17 cellular contexts compared by ENCODE assay signal in the genomic region with DNA sequence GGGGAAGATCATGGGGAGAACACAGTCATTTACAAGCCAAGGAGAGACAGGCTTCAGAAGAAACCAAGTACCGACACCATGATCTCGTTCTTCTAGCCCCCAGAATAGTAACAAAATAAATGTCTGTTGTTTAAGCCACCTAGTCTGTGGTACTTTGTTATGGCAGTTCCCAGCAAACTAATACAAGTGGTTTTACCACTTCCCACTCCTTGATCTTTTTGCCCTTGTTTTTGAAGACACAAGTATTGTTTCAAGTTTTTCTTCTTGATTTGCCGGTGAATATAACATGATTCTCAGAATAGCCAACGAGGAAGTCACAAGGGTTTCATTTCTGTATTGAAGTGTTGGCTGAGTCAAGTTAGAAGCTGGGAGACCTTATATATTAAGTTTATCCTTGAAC.
DNase-seq lines count a peak whose midpoint lies in the region; ATAC-seq, FAIRE-seq and TF ChIP-seq lines count a peak whose summit lies in the region.
"Had no signal": no experiment of that assay in that cellular context is flagged by ENCODE, and none has a peak within 500 bp of the region (broad histone marks: within the 10 kb centered on the region; RNA-seq: fewer than 3 reads in every experiment).

No MANE protein-coding gene starts in this region.

- FAIRE-seq in GM12891 (lab: Jason Lieb, UNC): peak; percentile 89

- no peak for TF ChIP-seq POLR2A in GM12891 (IDR thresholded peaks at IDR 0.05; ENCODE audit: low read depth, low read length)

- peak; percentile 66 for ATAC-seq in GM21360 (IDR thresholded peaks at IDR 0.05; ENCODE audit: unreplicated experiment)
- ATAC-seq in HG02884 (IDR thresholded peaks at IDR 0.05; ENCODE audit: unreplicated experiment): peak; percentile 62
- peak; percentile 42 for ATAC-seq in HG03575 (IDR thresholded peaks at IDR 0.05; ENCODE audit: extremely low read depth, insufficient number of reproducible peaks, low FRiP score, unreplicated experiment)
- ATAC-seq: left lobe of liver, right cardiac atrium, SK-N-SH treated with all-trans-retinoic acid at 6 μM for 48 hours, WTC11 had no signal

- DNase-seq in GM12891 (ENCODE audit: insufficient read length, low spot score): no peak
- DNase-seq in NCI-H748 (lab: John Stamatoyannopoulos, UW; ENCODE audit: unreplicated experiment): no peak
- DNase-seq in activated T-cell treated with anti-CD3 and anti-CD28 coated beads, Interleukin-2, amount 50 U/mL, for 48 hours: no peak
- DNase-seq in GM03348 (ENCODE audit: low spot score): no peak
- DNase-seq in activated naive CD4-positive, alpha-beta T cell treated with Interleukin-2 at 50 U/mL for 16 hours: no peak
- DNase-seq: amygdala; colonic mucosa; naive B cell; NCI-H187 treated with DMSO at 0.1 percent for 48 hours; right cardiac atrium; stimulated activated CD4-positive, alpha-beta T cell treated with anti-CD3 and anti-CD28 coated beads, Interleukin-4, amount 100 ng/mL, for 4 hours had no signal

TF ChIP-seq in GM12891, 5 proteins besides CTCF, POLR2A, EP300 and RAD21:
- TF ChIP-seq POLR2AphosphoS5 (IDR thresholded peaks at IDR 0.05; ENCODE audit: low read depth, low read length): no peak
- peak; percentile 70 for TF ChIP-seq SPI1 (IDR thresholded peaks at IDR 0.05; ENCODE audit: low read depth, low read length)
